In the genomic region with DNA sequence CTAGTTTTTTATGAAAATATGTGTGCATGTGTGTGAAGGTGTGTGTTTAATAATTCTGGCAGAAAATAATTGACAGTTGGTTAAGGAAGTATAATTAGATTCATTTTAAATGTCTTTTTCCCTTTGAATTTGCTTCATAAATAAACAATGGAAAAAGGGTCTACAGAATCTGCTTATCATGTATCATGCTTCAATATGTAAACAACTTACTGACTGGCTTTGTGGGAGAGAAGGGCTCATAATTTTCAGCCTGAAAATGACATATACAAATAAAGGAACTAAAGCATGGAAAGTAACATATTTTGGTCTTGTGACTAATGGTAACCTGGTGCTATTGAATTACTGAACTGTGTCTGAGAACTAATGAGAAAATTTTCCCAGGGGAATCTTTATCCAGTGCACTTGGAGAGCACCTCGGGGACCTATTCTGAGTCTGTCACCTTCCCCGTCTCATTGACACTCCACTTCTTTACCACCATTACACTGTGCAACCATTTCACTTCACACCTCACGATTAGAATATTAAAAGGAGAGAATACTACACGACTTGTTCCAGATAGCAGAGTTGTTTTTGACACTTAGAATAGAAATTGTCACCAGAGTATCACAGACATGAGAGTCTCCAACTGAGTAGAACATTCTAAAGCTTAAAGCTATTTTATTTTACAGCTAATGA, we compare ENCODE assay signal across 1 cellular context.
TF ChIP-seq lines count a peak whose summit lies in the region.

No MANE protein-coding gene starts in this region.

TF ChIP-seq in HEK293, 187 proteins besides CTCF, POLR2A, EP300 and RAD21 (continued from another document):
- TF ChIP-seq, protein P1, sequence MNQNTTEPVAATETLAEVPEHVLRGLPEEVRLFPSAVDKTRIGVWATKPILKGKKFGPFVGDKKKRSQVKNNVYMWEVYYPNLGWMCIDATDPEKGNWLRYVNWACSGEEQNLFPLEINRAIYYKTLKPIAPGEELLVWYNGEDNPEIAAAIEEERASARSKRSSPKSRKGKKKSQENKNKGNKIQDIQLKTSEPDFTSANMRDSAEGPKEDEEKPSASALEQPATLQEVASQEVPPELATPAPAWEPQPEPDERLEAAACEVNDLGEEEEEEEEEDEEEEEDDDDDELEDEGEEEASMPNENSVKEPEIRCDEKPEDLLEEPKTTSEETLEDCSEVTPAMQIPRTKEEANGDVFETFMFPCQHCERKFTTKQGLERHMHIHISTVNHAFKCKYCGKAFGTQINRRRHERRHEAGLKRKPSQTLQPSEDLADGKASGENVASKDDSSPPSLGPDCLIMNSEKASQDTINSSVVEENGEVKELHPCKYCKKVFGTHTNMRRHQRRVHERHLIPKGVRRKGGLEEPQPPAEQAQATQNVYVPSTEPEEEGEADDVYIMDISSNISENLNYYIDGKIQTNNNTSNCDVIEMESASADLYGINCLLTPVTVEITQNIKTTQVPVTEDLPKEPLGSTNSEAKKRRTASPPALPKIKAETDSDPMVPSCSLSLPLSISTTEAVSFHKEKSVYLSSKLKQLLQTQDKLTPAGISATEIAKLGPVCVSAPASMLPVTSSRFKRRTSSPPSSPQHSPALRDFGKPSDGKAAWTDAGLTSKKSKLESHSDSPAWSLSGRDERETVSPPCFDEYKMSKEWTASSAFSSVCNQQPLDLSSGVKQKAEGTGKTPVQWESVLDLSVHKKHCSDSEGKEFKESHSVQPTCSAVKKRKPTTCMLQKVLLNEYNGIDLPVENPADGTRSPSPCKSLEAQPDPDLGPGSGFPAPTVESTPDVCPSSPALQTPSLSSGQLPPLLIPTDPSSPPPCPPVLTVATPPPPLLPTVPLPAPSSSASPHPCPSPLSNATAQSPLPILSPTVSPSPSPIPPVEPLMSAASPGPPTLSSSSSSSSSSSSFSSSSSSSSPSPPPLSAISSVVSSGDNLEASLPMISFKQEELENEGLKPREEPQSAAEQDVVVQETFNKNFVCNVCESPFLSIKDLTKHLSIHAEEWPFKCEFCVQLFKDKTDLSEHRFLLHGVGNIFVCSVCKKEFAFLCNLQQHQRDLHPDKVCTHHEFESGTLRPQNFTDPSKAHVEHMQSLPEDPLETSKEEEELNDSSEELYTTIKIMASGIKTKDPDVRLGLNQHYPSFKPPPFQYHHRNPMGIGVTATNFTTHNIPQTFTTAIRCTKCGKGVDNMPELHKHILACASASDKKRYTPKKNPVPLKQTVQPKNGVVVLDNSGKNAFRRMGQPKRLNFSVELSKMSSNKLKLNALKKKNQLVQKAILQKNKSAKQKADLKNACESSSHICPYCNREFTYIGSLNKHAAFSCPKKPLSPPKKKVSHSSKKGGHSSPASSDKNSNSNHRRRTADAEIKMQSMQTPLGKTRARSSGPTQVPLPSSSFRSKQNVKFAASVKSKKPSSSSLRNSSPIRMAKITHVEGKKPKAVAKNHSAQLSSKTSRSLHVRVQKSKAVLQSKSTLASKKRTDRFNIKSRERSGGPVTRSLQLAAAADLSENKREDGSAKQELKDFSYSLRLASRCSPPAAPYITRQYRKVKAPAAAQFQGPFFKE (tag by site-specific recombination; IDR thresholded peaks at IDR 0.05; ENCODE audit: borderline replicate concordance) = no peak
- TF ChIP-seq, protein P2, sequence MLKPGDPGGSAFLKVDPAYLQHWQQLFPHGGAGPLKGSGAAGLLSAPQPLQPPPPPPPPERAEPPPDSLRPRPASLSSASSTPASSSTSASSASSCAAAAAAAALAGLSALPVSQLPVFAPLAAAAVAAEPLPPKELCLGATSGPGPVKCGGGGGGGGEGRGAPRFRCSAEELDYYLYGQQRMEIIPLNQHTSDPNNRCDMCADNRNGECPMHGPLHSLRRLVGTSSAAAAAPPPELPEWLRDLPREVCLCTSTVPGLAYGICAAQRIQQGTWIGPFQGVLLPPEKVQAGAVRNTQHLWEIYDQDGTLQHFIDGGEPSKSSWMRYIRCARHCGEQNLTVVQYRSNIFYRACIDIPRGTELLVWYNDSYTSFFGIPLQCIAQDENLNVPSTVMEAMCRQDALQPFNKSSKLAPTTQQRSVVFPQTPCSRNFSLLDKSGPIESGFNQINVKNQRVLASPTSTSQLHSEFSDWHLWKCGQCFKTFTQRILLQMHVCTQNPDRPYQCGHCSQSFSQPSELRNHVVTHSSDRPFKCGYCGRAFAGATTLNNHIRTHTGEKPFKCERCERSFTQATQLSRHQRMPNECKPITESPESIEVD (tag by site-specific recombination; IDR thresholded peaks at IDR 0.05) = peak; percentile 52
- TF ChIP-seq, protein P3, sequence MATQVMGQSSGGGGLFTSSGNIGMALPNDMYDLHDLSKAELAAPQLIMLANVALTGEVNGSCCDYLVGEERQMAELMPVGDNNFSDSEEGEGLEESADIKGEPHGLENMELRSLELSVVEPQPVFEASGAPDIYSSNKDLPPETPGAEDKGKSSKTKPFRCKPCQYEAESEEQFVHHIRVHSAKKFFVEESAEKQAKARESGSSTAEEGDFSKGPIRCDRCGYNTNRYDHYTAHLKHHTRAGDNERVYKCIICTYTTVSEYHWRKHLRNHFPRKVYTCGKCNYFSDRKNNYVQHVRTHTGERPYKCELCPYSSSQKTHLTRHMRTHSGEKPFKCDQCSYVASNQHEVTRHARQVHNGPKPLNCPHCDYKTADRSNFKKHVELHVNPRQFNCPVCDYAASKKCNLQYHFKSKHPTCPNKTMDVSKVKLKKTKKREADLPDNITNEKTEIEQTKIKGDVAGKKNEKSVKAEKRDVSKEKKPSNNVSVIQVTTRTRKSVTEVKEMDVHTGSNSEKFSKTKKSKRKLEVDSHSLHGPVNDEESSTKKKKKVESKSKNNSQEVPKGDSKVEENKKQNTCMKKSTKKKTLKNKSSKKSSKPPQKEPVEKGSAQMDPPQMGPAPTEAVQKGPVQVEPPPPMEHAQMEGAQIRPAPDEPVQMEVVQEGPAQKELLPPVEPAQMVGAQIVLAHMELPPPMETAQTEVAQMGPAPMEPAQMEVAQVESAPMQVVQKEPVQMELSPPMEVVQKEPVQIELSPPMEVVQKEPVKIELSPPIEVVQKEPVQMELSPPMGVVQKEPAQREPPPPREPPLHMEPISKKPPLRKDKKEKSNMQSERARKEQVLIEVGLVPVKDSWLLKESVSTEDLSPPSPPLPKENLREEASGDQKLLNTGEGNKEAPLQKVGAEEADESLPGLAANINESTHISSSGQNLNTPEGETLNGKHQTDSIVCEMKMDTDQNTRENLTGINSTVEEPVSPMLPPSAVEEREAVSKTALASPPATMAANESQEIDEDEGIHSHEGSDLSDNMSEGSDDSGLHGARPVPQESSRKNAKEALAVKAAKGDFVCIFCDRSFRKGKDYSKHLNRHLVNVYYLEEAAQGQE (tag by site-specific recombination; IDR thresholded peaks at IDR 0.05) = no peak
- no peak for TF ChIP-seq HOXA7 (CRISPR knock-in tag; IDR thresholded peaks at IDR 0.05; ENCODE audit: borderline replicate concordance)
- peak; percentile 39; the same call in 1 of the 2 replicates for TF ChIP-seq GLIS1 (tag by site-specific recombination; IDR thresholded peaks at IDR 0.05)
- TF ChIP-seq, protein P4, sequence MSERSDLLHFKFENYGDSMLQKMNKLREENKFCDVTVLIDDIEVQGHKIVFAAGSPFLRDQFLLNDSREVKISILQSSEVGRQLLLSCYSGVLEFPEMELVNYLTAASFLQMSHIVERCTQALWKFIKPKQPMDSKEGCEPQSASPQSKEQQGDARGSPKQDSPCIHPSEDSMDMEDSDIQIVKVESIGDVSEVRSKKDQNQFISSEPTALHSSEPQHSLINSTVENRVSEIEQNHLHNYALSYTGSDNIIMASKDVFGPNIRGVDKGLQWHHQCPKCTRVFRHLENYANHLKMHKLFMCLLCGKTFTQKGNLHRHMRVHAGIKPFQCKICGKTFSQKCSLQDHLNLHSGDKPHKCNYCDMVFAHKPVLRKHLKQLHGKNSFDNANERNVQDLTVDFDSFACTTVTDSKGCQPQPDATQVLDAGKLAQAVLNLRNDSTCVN (tag by site-specific recombination; optimal IDR thresholded peaks at IDR 0.05) = no peak
- TF ChIP-seq, protein P5, sequence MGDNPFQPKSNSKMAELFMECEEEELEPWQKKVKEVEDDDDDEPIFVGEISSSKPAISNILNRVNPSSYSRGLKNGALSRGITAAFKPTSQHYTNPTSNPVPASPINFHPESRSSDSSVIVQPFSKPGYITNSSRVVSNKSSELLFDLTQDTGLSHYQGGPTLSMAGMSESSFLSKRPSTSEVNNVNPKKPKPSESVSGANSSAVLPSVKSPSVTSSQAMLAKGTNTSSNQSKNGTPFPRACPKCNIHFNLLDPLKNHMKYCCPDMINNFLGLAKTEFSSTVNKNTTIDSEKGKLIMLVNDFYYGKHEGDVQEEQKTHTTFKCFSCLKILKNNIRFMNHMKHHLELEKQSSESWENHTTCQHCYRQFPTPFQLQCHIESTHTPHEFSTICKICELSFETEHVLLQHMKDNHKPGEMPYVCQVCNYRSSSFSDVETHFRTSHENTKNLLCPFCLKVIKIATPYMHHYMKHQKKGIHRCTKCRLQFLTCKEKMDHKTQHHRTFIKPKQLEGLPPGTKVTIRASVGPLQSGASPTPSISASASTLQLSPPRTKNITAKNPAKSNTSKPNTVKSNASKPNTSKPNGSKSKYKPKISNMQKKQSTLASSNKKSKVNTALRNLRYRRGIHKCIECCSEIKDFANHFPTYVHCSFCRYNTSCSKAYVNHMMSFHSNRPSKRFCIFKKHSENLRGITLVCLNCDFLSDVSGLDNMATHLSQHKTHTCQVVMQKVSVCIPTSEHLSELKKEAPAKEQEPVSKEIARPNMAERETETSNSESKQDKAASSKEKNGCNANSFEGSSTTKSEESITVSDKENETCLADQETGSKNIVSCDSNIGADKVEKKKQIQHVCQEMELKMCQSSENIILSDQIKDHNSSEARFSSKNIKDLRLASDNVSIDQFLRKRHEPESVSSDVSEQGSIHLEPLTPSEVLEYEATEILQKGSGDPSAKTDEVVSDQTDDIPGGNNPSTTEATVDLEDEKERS (tag by site-specific recombination; IDR thresholded peaks at IDR 0.05) = no peak
- TF ChIP-seq, protein P6, sequence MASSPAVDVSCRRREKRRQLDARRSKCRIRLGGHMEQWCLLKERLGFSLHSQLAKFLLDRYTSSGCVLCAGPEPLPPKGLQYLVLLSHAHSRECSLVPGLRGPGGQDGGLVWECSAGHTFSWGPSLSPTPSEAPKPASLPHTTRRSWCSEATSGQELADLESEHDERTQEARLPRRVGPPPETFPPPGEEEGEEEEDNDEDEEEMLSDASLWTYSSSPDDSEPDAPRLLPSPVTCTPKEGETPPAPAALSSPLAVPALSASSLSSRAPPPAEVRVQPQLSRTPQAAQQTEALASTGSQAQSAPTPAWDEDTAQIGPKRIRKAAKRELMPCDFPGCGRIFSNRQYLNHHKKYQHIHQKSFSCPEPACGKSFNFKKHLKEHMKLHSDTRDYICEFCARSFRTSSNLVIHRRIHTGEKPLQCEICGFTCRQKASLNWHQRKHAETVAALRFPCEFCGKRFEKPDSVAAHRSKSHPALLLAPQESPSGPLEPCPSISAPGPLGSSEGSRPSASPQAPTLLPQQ (tag by site-specific recombination; IDR thresholded peaks at IDR 0.05) = no peak
- TF ChIP-seq SP3 (tag by site-specific recombination; IDR thresholded peaks at IDR 0.05) = no peak
- TF ChIP-seq ZNF623 (tag by site-specific recombination; IDR thresholded peaks at IDR 0.05) = no peak
- 0 out of 2 replicates have a peak, but pooled peaks have one; percentile 38 for TF ChIP-seq ZBTB17 (tag by site-specific recombination; IDR thresholded peaks at IDR 0.05)
- no peak for TF ChIP-seq MZF1 (tag by site-specific recombination; IDR thresholded peaks at IDR 0.05; ENCODE audit: borderline replicate concordance)
- no peak for TF ChIP-seq ZNF621 (tag by site-specific recombination; IDR thresholded peaks at IDR 0.05)
- TF ChIP-seq FEZF1 (tag by site-specific recombination; IDR thresholded peaks at IDR 0.05) = peak; percentile 38
- 0 out of 2 replicates have a peak, but pooled peaks have one; percentile 18 for TF ChIP-seq ZNF843 (tag by site-specific recombination; IDR thresholded peaks at IDR 0.05)
- peak; percentile 22; the same call in 1 of the 2 replicates for TF ChIP-seq ZBTB8A (tag by site-specific recombination; IDR thresholded peaks at IDR 0.05)
- no peak for TF ChIP-seq ZNF433 (tag by site-specific recombination; IDR thresholded peaks at IDR 0.05; ENCODE audit: low read depth)
- 0 out of 2 replicates have a peak, but pooled peaks have one; percentile 14 for TF ChIP-seq TCF7L2 (IDR thresholded peaks at IDR 0.05; ENCODE audit: borderline replicate concordance, low read depth, low read length)
- TF ChIP-seq GLIS2 (tag by site-specific recombination; IDR thresholded peaks at IDR 0.05) = no peak
- TF ChIP-seq GFI1B (tag by site-specific recombination; IDR thresholded peaks at IDR 0.05) = no peak
